14 cellular contexts compared by ENCODE assay signal in the genomic region with DNA sequence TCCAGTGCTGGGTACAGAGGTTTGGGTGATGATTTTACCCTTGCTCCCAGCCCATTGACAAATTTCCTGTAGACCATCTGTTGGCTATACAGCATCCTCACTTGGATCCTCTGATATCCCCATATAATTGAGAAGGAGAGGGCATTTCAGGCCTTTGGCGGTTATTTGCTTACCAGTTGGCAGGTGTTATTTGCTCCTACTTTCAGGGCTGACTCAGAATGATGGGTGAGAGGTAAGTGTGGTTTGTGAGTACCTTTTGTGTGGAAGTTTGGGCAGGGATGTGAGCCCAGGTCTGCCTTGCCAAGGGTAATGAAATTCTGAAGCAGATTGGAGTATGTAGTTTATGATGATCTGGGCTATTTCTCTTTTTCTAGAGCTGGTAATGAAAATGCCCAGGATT.
DNase-seq lines count a peak whose midpoint lies in the region; ATAC-seq lines count a peak whose summit lies in the region.
"Had no signal": no experiment of that assay in that cellular context is flagged by ENCODE, and none has a peak within 500 bp of the region (broad histone marks: within the 10 kb centered on the region; RNA-seq: fewer than 3 reads in every experiment).

No MANE protein-coding gene starts in this region.

- no peaks in the 10 kb centered on the region for H3K27me3 ChIP-seq in right cardiac atrium (ENCODE audit: control insufficient read depth, insufficient read depth)

- H3K9me3 ChIP-seq in right cardiac atrium (ENCODE audit: control insufficient read depth, low read length), result no peaks in the 10 kb centered on the region

- no peak overlapping the region for H3K27ac ChIP-seq in right cardiac atrium (ENCODE audit: low read length)

- in situ Hi-C loops in G401 (cut with HindIII; ENCODE audit: low sequenced_read_pairs), result no loop called here

- H3K4me3 ChIP-seq in right cardiac atrium (ENCODE audit: low read length), result no peak overlapping the region

- DNase-seq in COLO668 (lab: John Stamatoyannopoulos, UW; ENCODE audit: unreplicated experiment) (peak; percentile 41), DMS153 treated with DMSO at 0.1 percent for 48 hours (lab: John Stamatoyannopoulos, UW; ENCODE audit: unreplicated experiment) (peak; percentile 40), NCI-H2029 treated with DMSO at 0.1 percent for 48 hours (lab: John Stamatoyannopoulos, UW) (peak; percentile 53), NCI-H774 (lab: John Stamatoyannopoulos, UW) (peak; percentile 79), HuH-7 (ENCODE audit: low spot score) (no peak), G401 (ENCODE audit: low spot score) (no peak), right cardiac atrium (no peak)
- DNase-seq: ACHN, AML-193, NCI-H1436, NCI-H524 treated with DMSO at 0.1 percent for 48 hours, SW 1271 had no signal

- intact Hi-C loops in right cardiac atrium (cut with DNase I), result no loop called here

- WGBS in right cardiac atrium, result 95% methylated on average over 1 of the region's 1 CpG

- ATAC-seq in GM18907 (IDR thresholded peaks at IDR 0.05; ENCODE audit: unreplicated experiment), result no peak
- ATAC-seq in right cardiac atrium, result no peak
- ATAC-seq: Panc1 had no signal

- no peaks in the 10 kb centered on the region for H3K4me1 ChIP-seq in right cardiac atrium (ENCODE audit: control insufficient read depth, insufficient read depth, low read length)

Comparison
In these comparisons a context has a peak if more than half of its experiments do, and no peak if none do; other contexts are left out.
1. DNase-seq: peak in COLO668 (single experiment), DMS153 treated with DMSO at 0.1 percent for 48 hours (single experiment), NCI-H2029 treated with DMSO at 0.1 percent for 48 hours (single experiment) and NCI-H774 (single experiment); none in HuH-7 (single experiment), G401 (single experiment) and right cardiac atrium (0 of 3).